ENCODE assay signal across 8 cellular contexts in genomic region chr6:116008470-116009229, GRCh38. TPM values are rescaled to one million over a fixed set of nuclear protein-coding genes. Genes with fewer than 3 reads are reported as not detected.
DNase-seq lines count a peak whose midpoint lies in the region; ATAC-seq and TF ChIP-seq lines count a peak whose summit lies in the region.

No MANE protein-coding gene starts in this region.

- CTCF ChIA-PET in activated naive CD4-positive, alpha-beta T cell treated with anti-CD3 and anti-CD28 coated beads for 36 hours (lab: Charles Lee): interaction anchor here (0.6 to 1.1 kb wide), 4 partner anchors 87 to 316 kb away, joined by 3 read pairs; no protein-coding TSS in a partner anchor

- no peaks in the 10 kb centered on the region for H3K9me3 ChIP-seq in mucosa of descending colon

- DNase-seq in Daoy (ENCODE audit: low read depth) (peak; percentile 80), LHCN-M2 (ENCODE audit: low read depth) (peak; percentile 99), dedifferentiated amniotic fluid mesenchymal stem cell (ENCODE audit: extremely low spot score) (peak; percentile 63), non-pigmented ciliary epithelial cell (ENCODE audit: low read depth) (peak; percentile 34), cerebellar nuclear complex (lab: John Stamatoyannopoulos, UW) (no peak), mucosa of descending colon (no peak)
- DNase-seq in activated naive CD4-positive, alpha-beta T cell treated with anti-CD3 and anti-CD28 coated beads for 36 hours: no peak

- H3K9me3 Mint-ChIP-seq in activated naive CD4-positive, alpha-beta T cell treated with anti-CD3 and anti-CD28 coated beads for 36 hours: no peaks in the 10 kb centered on the region

- intact Hi-C loops in activated naive CD4-positive, alpha-beta T cell treated with anti-CD3 and anti-CD28 coated beads for 36 hours (cut with micrococcal nuclease): no loop called here
- intact Hi-C loops in mucosa of descending colon (cut with DNase I, micrococcal nuclease): no loop called here

- H3K36me3 ChIP-seq in mucosa of descending colon (ENCODE audit: low read depth): no peaks in the 10 kb centered on the region

- H3K4me1 ChIP-seq in mucosa of descending colon (ENCODE audit: low read depth): no peaks in the 10 kb centered on the region

- H3K4me3 ChIP-seq in mucosa of descending colon: no peak overlapping the region

- H3K4me1 Mint-ChIP-seq in activated naive CD4-positive, alpha-beta T cell treated with anti-CD3 and anti-CD28 coated beads for 36 hours (ENCODE audit: low read depth): peaks cover 20% of the 10 kb centered on the region

- H3K27me3 Mint-ChIP-seq in activated naive CD4-positive, alpha-beta T cell treated with anti-CD3 and anti-CD28 coated beads for 36 hours (ENCODE audit: low read depth): peaks cover 7% of the 10 kb centered on the region

- no peak overlapping the region for H3K4me3 Mint-ChIP-seq in activated naive CD4-positive, alpha-beta T cell treated with anti-CD3 and anti-CD28 coated beads for 36 hours

- no peak for TF ChIP-seq CTCF in mucosa of descending colon (IDR thresholded peaks at IDR 0.05)

- no peaks in the 10 kb centered on the region for H3K36me3 Mint-ChIP-seq in activated naive CD4-positive, alpha-beta T cell treated with anti-CD3 and anti-CD28 coated beads for 36 hours (ENCODE audit: low read depth)

- ATAC-seq in GM21786 (IDR thresholded peaks at IDR 0.05; ENCODE audit: unreplicated experiment): peak; percentile 62
- ATAC-seq in mucosa of descending colon: no peak

- H3K27ac Mint-ChIP-seq in activated naive CD4-positive, alpha-beta T cell treated with anti-CD3 and anti-CD28 coated beads for 36 hours: no peak overlapping the region

RNA-seq across cellular contexts. Expression of gene FRK, which starts 52.0 kb away (rescaled TPM):
- 0.21 and 0.57 TPM in 2 replicates for total RNA-seq in Daoy (2014; rRNA removed; shearing (Covaris generic))
- total RNA-seq in LHCN-M2 (2014; rRNA removed): 1.9 and 2.9 TPM in 2 replicates
- polyA plus RNA-seq in LHCN-M2 (2012): 0.45 TPM
- total RNA-seq in activated naive CD4-positive, alpha-beta T cell treated with anti-CD3 and anti-CD28 coated beads for 36 hours: not detected
- 10 to 100 TPM in 2 of 3 donors, 1 to 10 TPM in 1; 8.0 to 25.8 (median 23.2) TPM for total RNA-seq in mucosa of descending colon

Comparison
In these comparisons a context has a peak if more than half of its experiments do, and no peak if none do; other contexts are left out.
1. DNase-seq: peak in Daoy (single experiment), LHCN-M2 (single experiment), dedifferentiated amniotic fluid mesenchymal stem cell (single experiment) and non-pigmented ciliary epithelial cell (single experiment); none in activated naive CD4-positive, alpha-beta T cell treated with anti-CD3 and anti-CD28 coated beads for 36 hours (single experiment), cerebellar nuclear complex (0 of 2) and mucosa of descending colon (0 of 3).